ENCODE assay signal across 8 cellular contexts in the genomic region with DNA sequence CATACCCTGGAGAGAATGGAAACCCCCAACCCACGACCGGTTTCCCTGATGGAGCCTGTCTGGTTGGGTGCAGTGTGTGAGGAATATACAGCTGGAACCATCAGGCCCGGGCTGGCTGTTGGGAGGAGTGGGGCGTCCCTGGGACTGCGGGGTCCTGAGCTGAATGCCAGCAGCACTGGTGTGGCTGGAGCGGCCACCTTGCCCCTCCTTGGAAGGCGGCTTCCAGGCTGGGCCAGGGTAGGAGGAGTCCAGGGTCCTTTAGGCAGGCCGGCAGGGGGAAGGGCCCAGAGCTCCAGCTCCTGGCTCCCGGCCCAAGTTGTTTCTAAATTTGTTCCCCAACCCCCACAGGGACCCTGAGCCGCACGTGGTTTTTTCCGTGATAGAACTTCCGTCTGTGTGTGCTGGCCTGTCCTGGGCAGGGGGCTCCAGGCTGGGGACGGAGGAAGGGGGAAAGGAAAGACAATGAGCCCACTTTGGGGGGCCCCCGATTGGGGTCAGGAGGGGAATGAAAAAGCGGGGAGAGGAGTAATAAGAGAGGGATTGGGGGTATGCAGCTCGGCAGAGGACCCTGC. TPM values are rescaled to one million over a fixed set of nuclear protein-coding genes. Genes with fewer than 3 reads are reported as not detected.
DNase-seq lines count a peak whose midpoint lies in the region; ATAC-seq and TF ChIP-seq lines count a peak whose summit lies in the region.

No MANE protein-coding gene starts in this region.

- intact Hi-C loops in activated T-helper 2 cell treated with anti-CD3 and anti-CD28 coated beads, Interferon-gamma antibody, Interleukin-2, Interleukin-4, amounts not matched to agents 10 μg/mL and 5 μg/mL and 100 μg/mL, durations not matched to agents 14 hours and 24 hours and 36 hours (cut with micrococcal nuclease): no loop called here
- intact Hi-C loops in left ventricle myocardium superior (cut with micrococcal nuclease) (no loop called here), sigmoid colon (cut with DNase I) (no loop called here)

- WGBS in sigmoid colon, 2 donors: 8 to 12% methylated on average over 17 of the region's 17 CpGs

- H3K36me3 ChIP-seq in HUES48 (ENCODE audit: control insufficient read depth, insufficient read depth, low read length): peaks cover 17% of the 10 kb centered on the region
- peaks cover 16 to 30% (median 17%) of the 10 kb centered on the region in 4 donors for H3K36me3 ChIP-seq in sigmoid colon

- no peak for TF ChIP-seq CTCF in AG10803 (conservative IDR thresholded peaks at IDR 0.05; ENCODE audit: low read length)
- no peak for TF ChIP-seq CTCF in sigmoid colon (IDR thresholded peaks at IDR 0.05)

- H3K27ac ChIP-seq in HUES48 (ENCODE audit: low read depth, low read length) (peak overlapping the region; percentile 91), sigmoid colon (peak overlapping the region; percentile 72 to 81 (median 74))

- H3K27me3 ChIP-seq in HUES48 (ENCODE audit: control insufficient read depth, insufficient read depth, low read length): peaks cover 18% of the 10 kb centered on the region
- H3K27me3 ChIP-seq in sigmoid colon: peaks cover 19 to 76% (median 54%) of the 10 kb centered on the region in 3 donors

- TF ChIP-seq POLR2A in sigmoid colon (IDR thresholded peaks at IDR 0.05): no peak

- H3K36me3 Mint-ChIP-seq in activated T-helper 2 cell treated with anti-CD3 and anti-CD28 coated beads, Interferon-gamma antibody, Interleukin-2, Interleukin-4, amounts not matched to agents 10 μg/mL and 5 μg/mL and 100 μg/mL, durations not matched to agents 14 hours and 24 hours and 36 hours (ENCODE audit: low read depth): peaks cover 9% of the 10 kb centered on the region

- peak; percentile 78 for ATAC-seq in left ventricle myocardium superior
- no peak for ATAC-seq in HG02623 (IDR thresholded peaks at IDR 0.05; ENCODE audit: unreplicated experiment)

- no peaks in the 10 kb centered on the region for H3K9me3 Mint-ChIP-seq in activated T-helper 2 cell treated with anti-CD3 and anti-CD28 coated beads, Interferon-gamma antibody, Interleukin-2, Interleukin-4, amounts not matched to agents 10 μg/mL and 5 μg/mL and 100 μg/mL, durations not matched to agents 14 hours and 24 hours and 36 hours

- H3K9me3 ChIP-seq in HUES48 (ENCODE audit: control insufficient read depth, insufficient read depth, low read length) (no peaks in the 10 kb centered on the region), sigmoid colon (no peaks in the 10 kb centered on the region)

- no peaks in the 10 kb centered on the region for H3K27me3 Mint-ChIP-seq in activated T-helper 2 cell treated with anti-CD3 and anti-CD28 coated beads, Interferon-gamma antibody, Interleukin-2, Interleukin-4, amounts not matched to agents 10 μg/mL and 5 μg/mL and 100 μg/mL, durations not matched to agents 14 hours and 24 hours and 36 hours (ENCODE audit: low read depth)

- H3K4me1 ChIP-seq in HUES48 (ENCODE audit: control insufficient read depth, insufficient read depth, low read length) (peaks cover 19% of the 10 kb centered on the region), sigmoid colon (peaks cover 0 to 35% (median 24%) of the 10 kb centered on the region in 4 donors)

- H3K4me3 Mint-ChIP-seq in activated T-helper 2 cell treated with anti-CD3 and anti-CD28 coated beads, Interferon-gamma antibody, Interleukin-2, Interleukin-4, amounts not matched to agents 10 μg/mL and 5 μg/mL and 100 μg/mL, durations not matched to agents 14 hours and 24 hours and 36 hours (ENCODE audit: low read depth): peak overlapping the region; percentile 74

- peaks cover 5% of the 10 kb centered on the region for H3K4me1 Mint-ChIP-seq in activated T-helper 2 cell treated with anti-CD3 and anti-CD28 coated beads, Interferon-gamma antibody, Interleukin-2, Interleukin-4, amounts not matched to agents 10 μg/mL and 5 μg/mL and 100 μg/mL, durations not matched to agents 14 hours and 24 hours and 36 hours (ENCODE audit: low read depth)

- peak overlapping the region; percentile 85 for H3K27ac Mint-ChIP-seq in activated T-helper 2 cell treated with anti-CD3 and anti-CD28 coated beads, Interferon-gamma antibody, Interleukin-2, Interleukin-4, amounts not matched to agents 10 μg/mL and 5 μg/mL and 100 μg/mL, durations not matched to agents 14 hours and 24 hours and 36 hours

- TF ChIP-seq EP300 in sigmoid colon (IDR thresholded peaks at IDR 0.05): no peak

- H3K4me3 ChIP-seq in AG10803 (ENCODE audit: low read length): peak overlapping the region; percentile 73
- peak overlapping the region; percentile 54; the same call in 1 of the 2 replicates for H3K4me3 ChIP-seq in HUES48 (ENCODE audit: low read depth, low read length)
- H3K4me3 ChIP-seq in sigmoid colon: peak overlapping the region; percentile 27 to 49 (median 38)

- DNase-seq in AG10803 (ENCODE audit: low read depth): peak; percentile 37
- no peak for DNase-seq in activated T-helper 2 cell treated with anti-CD3 and anti-CD28 coated beads, Interferon-gamma antibody, Interleukin-2, Interleukin-4, amounts not matched to agents 10 μg/mL and 5 μg/mL and 100 μg/mL, durations not matched to agents 14 hours and 24 hours and 36 hours (ENCODE audit: low spot score)
- peak; percentile 92 for DNase-seq in left ventricle myocardium superior
- DNase-seq in sigmoid colon: peak; percentile 91
- no peak for DNase-seq in NCI-H2196 (lab: John Stamatoyannopoulos, UW; ENCODE audit: unreplicated experiment)
- DNase-seq in GM19238 (ENCODE audit: insufficient read length, low spot score): no peak

- peak overlapping the region; percentile 11; the same call in 1 of the 2 replicates for H3K9ac ChIP-seq in HUES48 (ENCODE audit: low read depth, low read length)

RNA-seq across cellular contexts. Expression of gene TOR4A, which starts 0.7 kb away (rescaled TPM):
- 17.2 and 17.5 TPM in 2 replicates for total RNA-seq in activated T-helper 2 cell treated with anti-CD3 and anti-CD28 coated beads, Interferon-gamma antibody, Interleukin-2, Interleukin-4, amounts not matched to agents 10 μg/mL and 5 μg/mL and 100 μg/mL, durations not matched to agents 14 hours and 24 hours and 36 hours
- total RNA-seq in left ventricle myocardium superior (19.3 TPM), sigmoid colon (1 to 10 TPM; 3.8 to 4.3 (median 3.9) TPM)
- polyA plus RNA-seq in sigmoid colon: 10 to 100 TPM in 1 of 3 donors, 1 to 10 TPM in 2; 5.1 to 33.0 (median 6.6) TPM

RNA-seq across cellular contexts. Expression of gene NELFB, which starts 21.7 kb away (rescaled TPM):
- total RNA-seq in activated T-helper 2 cell treated with anti-CD3 and anti-CD28 coated beads, Interferon-gamma antibody, Interleukin-2, Interleukin-4, amounts not matched to agents 10 μg/mL and 5 μg/mL and 100 μg/mL, durations not matched to agents 14 hours and 24 hours and 36 hours: 71.4 and 72.6 TPM in 2 replicates
- total RNA-seq in left ventricle myocardium superior (43.6 TPM), sigmoid colon (10 to 100 TPM; 24.7 to 36.5 (median 33.2) TPM)
- polyA plus RNA-seq in sigmoid colon: 10 to 100 TPM; 41.6 to 70.5 (median 45.0) TPM

RNA-seq across cellular contexts. Expression of gene NRARP, which starts 25.2 kb away (rescaled TPM):
- total RNA-seq in activated T-helper 2 cell treated with anti-CD3 and anti-CD28 coated beads, Interferon-gamma antibody, Interleukin-2, Interleukin-4, amounts not matched to agents 10 μg/mL and 5 μg/mL and 100 μg/mL, durations not matched to agents 14 hours and 24 hours and 36 hours: 9.3 and 11.2 TPM in 2 replicates
- total RNA-seq in left ventricle myocardium superior: 4.0 TPM
- 1 to 10 TPM in 3 of 4 donors, not detected in 1; 1.8 to 2.9 (median 2.8) TPM for total RNA-seq in sigmoid colon
- 10 to 100 TPM; 20.4 to 24.7 (median 24.0) TPM for polyA plus RNA-seq in sigmoid colon

RNA-seq across cellular contexts. Expression of gene STPG3, which starts 25.8 kb away (rescaled TPM):
- 0.48 TPM in 2 replicates for total RNA-seq in activated T-helper 2 cell treated with anti-CD3 and anti-CD28 coated beads, Interferon-gamma antibody, Interleukin-2, Interleukin-4, amounts not matched to agents 10 μg/mL and 5 μg/mL and 100 μg/mL, durations not matched to agents 14 hours and 24 hours and 36 hours
- total RNA-seq in left ventricle myocardium superior (0.69 TPM), sigmoid colon (not detected)
- not detected for polyA plus RNA-seq in sigmoid colon

RNA-seq across cellular contexts. Expression of gene TUBB4B, which starts 35.8 kb away (rescaled TPM):
- 357 and 361 TPM in 2 replicates for total RNA-seq in activated T-helper 2 cell treated with anti-CD3 and anti-CD28 coated beads, Interferon-gamma antibody, Interleukin-2, Interleukin-4, amounts not matched to agents 10 μg/mL and 5 μg/mL and 100 μg/mL, durations not matched to agents 14 hours and 24 hours and 36 hours
- total RNA-seq in left ventricle myocardium superior (439 TPM), sigmoid colon (100 to 1,000 TPM; 141 to 196 (median 164) TPM)
- 100 to 1,000 TPM; 292 to 505 (median 444) TPM for polyA plus RNA-seq in sigmoid colon

Comparison
In these comparisons a context has a peak if more than half of its experiments do, and no peak if none do; other contexts are left out.
1. DNase-seq: peak in AG10803 (single experiment), left ventricle myocardium superior (single experiment) and sigmoid colon (single experiment); none in activated T-helper 2 cell treated with anti-CD3 and anti-CD28 coated beads, Interferon-gamma antibody, Interleukin-2, Interleukin-4, amounts not matched to agents 10 μg/mL and 5 μg/mL and 100 μg/mL, durations not matched to agents 14 hours and 24 hours and 36 hours (single experiment), NCI-H2196 (single experiment) and GM19238 (single experiment).
2. Peak in every context shown above with its lines, with median percentiles within 50 percentile points of each other: H3K4me3 ChIP-seq.